14 cellular contexts compared by ENCODE assay signal in the genomic region with DNA sequence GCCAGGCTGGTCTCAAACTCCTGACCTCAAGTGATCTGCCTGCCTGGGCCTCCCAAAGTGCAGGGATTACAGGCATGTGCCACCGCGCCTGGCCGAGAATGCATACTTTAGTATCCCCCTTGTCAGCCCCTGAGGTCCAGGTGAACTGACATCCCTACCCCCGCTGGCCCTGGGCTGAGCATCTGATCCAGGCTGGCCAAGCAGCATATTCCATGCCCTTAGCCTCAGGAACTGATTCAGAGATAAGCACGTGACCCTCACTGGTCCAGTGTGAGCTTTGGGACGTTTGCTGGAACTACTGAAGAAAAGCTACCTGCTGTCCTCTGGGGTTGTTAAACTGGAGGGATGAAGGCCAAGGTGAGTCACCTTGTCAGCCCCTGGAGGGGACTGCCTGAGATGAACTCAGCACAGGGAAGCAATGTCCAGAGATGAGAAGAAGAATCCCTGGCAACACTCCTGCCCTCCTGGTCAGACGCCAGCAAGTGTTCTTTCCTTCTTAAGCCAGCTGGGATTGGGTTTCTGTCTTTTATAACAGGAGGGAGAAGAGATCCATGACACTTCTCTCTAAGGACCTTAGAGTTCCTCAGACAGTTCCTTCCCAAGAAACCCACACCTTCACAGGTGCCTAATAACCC. TPM values are rescaled to one million over a fixed set of nuclear protein-coding genes. Genes with fewer than 3 reads are reported as not detected.
A peak's percentile ranks its signal among the peaks of the same experiment; 100 is the strongest.
DNase-seq lines count a peak whose midpoint lies in the region; ATAC-seq and TF ChIP-seq lines count a peak whose summit lies in the region.
"Had no signal": no experiment of that assay in that cellular context is flagged by ENCODE, and none has a peak within 500 bp of the region (broad histone marks: within the 10 kb centered on the region; RNA-seq: fewer than 3 reads in every experiment).

No MANE protein-coding gene starts in this region.

- no peak overlapping the region for H3K4me2 ChIP-seq in GM23338

- H3K27ac Mint-ChIP-seq in activated CD4-positive, alpha-beta T cell treated with anti-CD3 and anti-CD28 coated beads, Interleukin-2, amount 10 ng/mL, durations not matched to agents 24 days and 14 days: peak overlapping the region; percentile 62
- peak overlapping the region; percentile 82 for H3K27ac Mint-ChIP-seq in activated CD4-positive, alpha-beta memory T cell treated with anti-CD3 and anti-CD28 coated beads, Interleukin-2, amount 10 ng/mL, durations not matched to agents 7 days and 5 days
- no peak overlapping the region for H3K27ac Mint-ChIP-seq in GM23338

- TF ChIP-seq POLR2A in gastrocnemius medialis (IDR thresholded peaks at IDR 0.05): no peak

- H3K27me3 Mint-ChIP-seq in activated CD4-positive, alpha-beta T cell treated with anti-CD3 and anti-CD28 coated beads, Interleukin-2, amount 10 ng/mL, durations not matched to agents 24 days and 14 days: no peaks in the 10 kb centered on the region
- no peaks in the 10 kb centered on the region for H3K27me3 Mint-ChIP-seq in activated CD4-positive, alpha-beta memory T cell treated with anti-CD3 and anti-CD28 coated beads, Interleukin-2, amount 10 ng/mL, durations not matched to agents 7 days and 5 days
- H3K27me3 Mint-ChIP-seq in GM23338 (ENCODE audit: insufficient read depth, low read depth, poor library complexity): peaks cover 3% of the 10 kb centered on the region

- H3K4me1 ChIP-seq in gastrocnemius medialis (peaks cover 8 to 10% of the 10 kb centered on the region in 2 donors), GM23338 (ENCODE audit: insufficient read depth) (peaks cover 4% of the 10 kb centered on the region)
- H3K4me1 ChIP-seq: tibial artery had no signal

- peak; percentile 41 to 66 for ATAC-seq in gastrocnemius medialis
- no peak for ATAC-seq in GM23338
- ATAC-seq: Right ventricle myocardium inferior had no signal

- intact Hi-C loops in activated CD4-positive, alpha-beta T cell treated with anti-CD3 and anti-CD28 coated beads, Interleukin-2, amount 10 ng/mL, durations not matched to agents 24 days and 14 days (cut with micrococcal nuclease): loop anchor here (2.0 to 5.0 kb wide), 4 partner anchors 45 to 212 kb away; no protein-coding TSS in a partner anchor
- intact Hi-C loops in gastrocnemius medialis (cut with DNase I; ENCODE audit: low total_unique reads): no loop called here

- no peaks in the 10 kb centered on the region for H3F3A ChIP-seq in GM23338 (replicated peaks; ENCODE audit: low read depth)

- peaks cover 42% of the 10 kb centered on the region for H3K4me1 Mint-ChIP-seq in activated CD4-positive, alpha-beta T cell treated with anti-CD3 and anti-CD28 coated beads, Interleukin-2, amount 10 ng/mL, durations not matched to agents 24 days and 14 days
- H3K4me1 Mint-ChIP-seq in activated CD4-positive, alpha-beta memory T cell treated with anti-CD3 and anti-CD28 coated beads, Interleukin-2, amount 10 ng/mL, durations not matched to agents 7 days and 5 days: peaks cover 54% of the 10 kb centered on the region
- peaks cover 14% of the 10 kb centered on the region for H3K4me1 Mint-ChIP-seq in GM23338

- no peaks in the 10 kb centered on the region for H3K79me2 ChIP-seq in GM23338 (replicated peaks; ENCODE audit: insufficient read depth)

- H3K36me3 Mint-ChIP-seq in activated CD4-positive, alpha-beta T cell treated with anti-CD3 and anti-CD28 coated beads, Interleukin-2, amount 10 ng/mL, durations not matched to agents 24 days and 14 days (ENCODE audit: low read depth): peaks cover 62% of the 10 kb centered on the region
- peaks cover 85% of the 10 kb centered on the region for H3K36me3 Mint-ChIP-seq in activated CD4-positive, alpha-beta memory T cell treated with anti-CD3 and anti-CD28 coated beads, Interleukin-2, amount 10 ng/mL, durations not matched to agents 7 days and 5 days (ENCODE audit: low read depth)
- H3K36me3 Mint-ChIP-seq in GM23338 (ENCODE audit: low read depth): peaks cover 17% of the 10 kb centered on the region

- H3K4me3 ChIP-seq in gastrocnemius medialis: no peak overlapping the region
- H3K4me3 ChIP-seq in GM23338: no peak overlapping the region
- H3K4me3 ChIP-seq: tibial artery had no signal

- H3K4me3 Mint-ChIP-seq in activated CD4-positive, alpha-beta T cell treated with anti-CD3 and anti-CD28 coated beads, Interleukin-2, amount 10 ng/mL, durations not matched to agents 24 days and 14 days: peak overlapping the region; percentile 65
- H3K4me3 Mint-ChIP-seq in activated CD4-positive, alpha-beta memory T cell treated with anti-CD3 and anti-CD28 coated beads, Interleukin-2, amount 10 ng/mL, durations not matched to agents 7 days and 5 days: no peak overlapping the region
- H3K4me3 Mint-ChIP-seq in GM23338: no peak overlapping the region

- in situ Hi-C loops in gastrocnemius medialis (cut with MboI; ENCODE audit: low sequenced_read_pairs in 4 of 4) (no loop called here), G401 (cut with HindIII; ENCODE audit: low sequenced_read_pairs) (no loop called here)

- H3K9me3 ChIP-seq in gastrocnemius medialis: no peaks in the 10 kb centered on the region
- H3K9me3 ChIP-seq: tibial artery had no signal

- no peak for DNase-seq in activated CD4-positive, alpha-beta T cell treated with anti-CD3 and anti-CD28 coated beads, Interleukin-2, amount 10 ng/mL, durations not matched to agents 24 days and 14 days
- DNase-seq in activated CD4-positive, alpha-beta T cell treated with anti-CD3 and anti-CD28 coated beads, Interleukin-2, amount 50 U/mL, for 1 hour: no peak
- DNase-seq in activated CD4-positive, alpha-beta memory T cell treated with anti-CD3 and anti-CD28 coated beads, Interleukin-2, amount 10 ng/mL, durations not matched to agents 7 days and 5 days: no peak
- DNase-seq in fibroblast of gingiva (ENCODE audit: low read depth) (peak; percentile 62), gastrocnemius medialis (peak in 1 of 2 donors; percentile 22), NOMO-1 treated with dmso at 0.1 percent for 144 hours (lab: John Stamatoyannopoulos, UW; ENCODE audit: unreplicated experiment) (no peak), G401 (ENCODE audit: low spot score) (no peak), GM23338 (ENCODE audit: low spot score) (no peak)
- DNase-seq: ACHN, amniotic stem cell, hippocampal formation, retina, tibial artery had no signal

- no peak for TF ChIP-seq CTCF in gastrocnemius medialis (IDR thresholded peaks at IDR 0.05 in 4 of 5, conservative IDR thresholded peaks at IDR 0.05 in 1 of 5)
- no peak for TF ChIP-seq CTCF in GM23338 (conservative IDR thresholded peaks at IDR 0.05; ENCODE audit: low read depth in 2 of 2)

- H2AFZ ChIP-seq in GM23338: no peak overlapping the region

- no peaks in the 10 kb centered on the region for H4K20me1 ChIP-seq in GM23338 (replicated peaks; ENCODE audit: insufficient read depth)

- H3K36me3 ChIP-seq in gastrocnemius medialis (no peaks in the 10 kb centered on the region), GM23338 (ENCODE audit: insufficient read depth) (no peaks in the 10 kb centered on the region; the same call in 1 of the 2 replicates)

- CTCF ChIA-PET in activated CD4-positive, alpha-beta memory T cell treated with anti-CD3 and anti-CD28 coated beads, Interleukin-2, amount 10 ng/mL, durations not matched to agents 7 days and 5 days (lab: Charles Lee): interaction anchor here (1.2 to 3.9 kb wide), 2 partner anchors 15 to 122 kb away, joined by 3 to 27 read pairs; a partner anchor contains a TSS

- POLR2A ChIA-PET in activated CD4-positive, alpha-beta memory T cell treated with anti-CD3 and anti-CD28 coated beads, Interleukin-2, amount 10 ng/mL, durations not matched to agents 7 days and 5 days (lab: Charles Lee): interaction anchor here (1.4 to 3.5 kb wide), 5 partner anchors 9 to 109 kb away, joined by 3 to 21 read pairs (median 9); a partner anchor contains a TSS

- no peaks in the 10 kb centered on the region for H3K9me2 ChIP-seq in GM23338 (ENCODE audit: insufficient read depth)

- no peaks in the 10 kb centered on the region for H3K27me3 ChIP-seq in gastrocnemius medialis
- H3K27me3 ChIP-seq in GM23338 (ENCODE audit: insufficient read depth): no peaks in the 10 kb centered on the region
- H3K27me3 ChIP-seq: tibial artery had no signal

- H3K27ac ChIP-seq in gastrocnemius medialis (no peak overlapping the region), GM23338 (ENCODE audit: low read depth) (no peak overlapping the region)
- H3K27ac ChIP-seq: tibial artery had no signal

- no peaks in the 10 kb centered on the region for H3K9me3 Mint-ChIP-seq in activated CD4-positive, alpha-beta T cell treated with anti-CD3 and anti-CD28 coated beads, Interleukin-2, amount 10 ng/mL, durations not matched to agents 24 days and 14 days
- H3K9me3 Mint-ChIP-seq in activated CD4-positive, alpha-beta memory T cell treated with anti-CD3 and anti-CD28 coated beads, Interleukin-2, amount 10 ng/mL, durations not matched to agents 7 days and 5 days: no peaks in the 10 kb centered on the region
- H3K9me3 Mint-ChIP-seq in GM23338: no peaks in the 10 kb centered on the region

TF ChIP-seq in GM23338, 12 proteins besides CTCF, POLR2A, EP300 and RAD21 (continues in another document):
- no peak for TF ChIP-seq STAT1 (IDR thresholded peaks at IDR 0.05; ENCODE audit: unreplicated experiment)
- TF ChIP-seq EZH2phosphoT487 (IDR thresholded peaks at IDR 0.05; ENCODE audit: unreplicated experiment): no peak
- no peak for TF ChIP-seq ZNF331 (CRISPR knock-in tag; IDR thresholded peaks at IDR 0.05; ENCODE audit: low read depth)

RNA-seq across cellular contexts. Expression of a gene that starts 59.1 kb away (rescaled TPM):
- total RNA-seq in activated CD4-positive, alpha-beta T cell treated with anti-CD3 and anti-CD28 coated beads, Interleukin-2, amount 10 ng/mL, durations not matched to agents 24 days and 14 days: 53.3 and 54.4 TPM in 2 replicates
- total RNA-seq in activated CD4-positive, alpha-beta memory T cell treated with anti-CD3 and anti-CD28 coated beads, Interleukin-2, amount 10 ng/mL, durations not matched to agents 7 days and 5 days: 10 to 100 TPM; 37.4 to 38.8 TPM
- total RNA-seq in gastrocnemius medialis: 10 to 100 TPM; 68.5 to 80.8 (median 72.2) TPM
- total RNA-seq in G401 (2014; rRNA removed; shearing (Covaris generic)): 35.4 and 68.7 TPM in 2 replicates
- total RNA-seq in GM23338 (2014; rRNA removed; shearing (Covaris generic)): 88.0 and 102 TPM in 2 replicates
- 45.0 and 49.1 TPM in 2 replicates for polyA plus RNA-seq in GM23338 (2016; fragmentation: Nextera tagmentation; extraction: Ambion mirVana)
